In the genomic region with DNA sequence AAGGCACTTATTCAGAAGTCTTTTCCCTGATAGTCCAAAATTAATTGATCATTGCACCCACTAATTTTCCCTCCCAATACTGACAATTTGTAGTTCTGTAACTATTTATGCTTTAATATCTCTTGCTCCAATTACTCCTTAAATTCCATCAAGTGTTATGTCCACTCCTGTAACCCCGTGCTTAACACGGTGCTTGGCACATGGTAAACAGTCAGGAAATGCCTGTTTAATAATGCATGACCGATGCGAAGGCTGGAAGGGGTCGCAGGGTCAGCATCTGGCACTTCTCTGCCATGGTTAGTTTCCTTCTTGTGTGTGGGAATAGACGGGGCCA, we compare ENCODE assay signal across 8 cellular contexts. TPM values are rescaled to one million over a fixed set of nuclear protein-coding genes. Genes with fewer than 3 reads are reported as not detected.
DNase-seq lines count a peak whose midpoint lies in the region; ATAC-seq lines count a peak whose summit lies in the region.

No MANE protein-coding gene starts in this region.

- peaks cover 4% of the 10 kb centered on the region for H3K9me3 Mint-ChIP-seq in activated T-helper 2 cell treated with anti-CD3 and anti-CD28 coated beads, Interferon-gamma antibody, Interleukin-2, Interleukin-4, amounts not matched to agents 10 μg/mL and 5 μg/mL and 100 μg/mL, durations not matched to agents 14 hours and 24 hours and 36 hours
- H3K9me3 Mint-ChIP-seq in stimulated activated naive CD8-positive, alpha-beta T cell treated with anti-CD3 and anti-CD28 coated beads, Interleukin-15, amount 100 ng/mL, for 72 hours: peaks cover 9 to 11% of the 10 kb centered on the region in 2 donors

- H3K36me3 ChIP-seq in iPS-20b (ENCODE audit: insufficient read depth, low read depth, low read length): no peaks in the 10 kb centered on the region

- H3K27me3 Mint-ChIP-seq in activated T-helper 2 cell treated with anti-CD3 and anti-CD28 coated beads, Interferon-gamma antibody, Interleukin-2, Interleukin-4, amounts not matched to agents 10 μg/mL and 5 μg/mL and 100 μg/mL, durations not matched to agents 14 hours and 24 hours and 36 hours (ENCODE audit: low read depth): peaks cover 10% of the 10 kb centered on the region
- H3K27me3 Mint-ChIP-seq in stimulated activated naive CD8-positive, alpha-beta T cell treated with anti-CD3 and anti-CD28 coated beads, Interleukin-15, amount 100 ng/mL, for 72 hours: no peaks in the 10 kb centered on the region

- H3K27ac ChIP-seq in iPS-20b (ENCODE audit: low read length): peak overlapping the region; percentile 18

- H3K9me3 ChIP-seq in iPS-20b (ENCODE audit: insufficient read depth, low read depth, low read length): no peaks in the 10 kb centered on the region

- no peaks in the 10 kb centered on the region for H3K27me3 ChIP-seq in iPS-20b (ENCODE audit: insufficient read depth, low read length)

- peaks cover 6% of the 10 kb centered on the region for H3K4me1 ChIP-seq in iPS-20b (ENCODE audit: insufficient read depth, low read length)

- peak; percentile 56 for DNase-seq in NCI-H2196 (lab: John Stamatoyannopoulos, UW; ENCODE audit: unreplicated experiment)
- no peak for DNase-seq in NCI-H2196 treated with DMSO at 0.1 percent for 48 hours (lab: John Stamatoyannopoulos, UW; ENCODE audit: unreplicated experiment)
- no peak for DNase-seq in activated T-helper 2 cell treated with anti-CD3 and anti-CD28 coated beads, Interferon-gamma antibody, Interleukin-2, Interleukin-4, amounts not matched to agents 10 μg/mL and 5 μg/mL and 100 μg/mL, durations not matched to agents 14 hours and 24 hours and 36 hours (ENCODE audit: low spot score)
- DNase-seq in stimulated activated naive CD8-positive, alpha-beta T cell treated with anti-CD3 and anti-CD28 coated beads, Interleukin-15, amount 100 ng/mL, for 72 hours: no peak
- no peak for DNase-seq in occipital lobe (lab: John Stamatoyannopoulos, UW)

- H3K4me3 Mint-ChIP-seq in activated T-helper 2 cell treated with anti-CD3 and anti-CD28 coated beads, Interferon-gamma antibody, Interleukin-2, Interleukin-4, amounts not matched to agents 10 μg/mL and 5 μg/mL and 100 μg/mL, durations not matched to agents 14 hours and 24 hours and 36 hours (ENCODE audit: low read depth): peak overlapping the region; percentile 85
- H3K4me3 Mint-ChIP-seq in stimulated activated naive CD8-positive, alpha-beta T cell treated with anti-CD3 and anti-CD28 coated beads, Interleukin-15, amount 100 ng/mL, for 72 hours: peak overlapping the region; percentile 91 to 99

- H3K36me3 Mint-ChIP-seq in activated T-helper 2 cell treated with anti-CD3 and anti-CD28 coated beads, Interferon-gamma antibody, Interleukin-2, Interleukin-4, amounts not matched to agents 10 μg/mL and 5 μg/mL and 100 μg/mL, durations not matched to agents 14 hours and 24 hours and 36 hours (ENCODE audit: low read depth): no peaks in the 10 kb centered on the region

- peaks cover 21% of the 10 kb centered on the region for H3K4me1 Mint-ChIP-seq in activated T-helper 2 cell treated with anti-CD3 and anti-CD28 coated beads, Interferon-gamma antibody, Interleukin-2, Interleukin-4, amounts not matched to agents 10 μg/mL and 5 μg/mL and 100 μg/mL, durations not matched to agents 14 hours and 24 hours and 36 hours (ENCODE audit: low read depth)
- peaks cover 16% of the 10 kb centered on the region for H3K4me1 Mint-ChIP-seq in stimulated activated naive CD8-positive, alpha-beta T cell treated with anti-CD3 and anti-CD28 coated beads, Interleukin-15, amount 100 ng/mL, for 72 hours

- ATAC-seq in stimulated activated naive CD8-positive, alpha-beta T cell treated with anti-CD3 and anti-CD28 coated beads, Interleukin-15, amount 100 ng/mL, for 72 hours: no peak
- ATAC-seq in GM18909 (IDR thresholded peaks at IDR 0.05; ENCODE audit: poor library complexity, unreplicated experiment) (no peak), HG02610 (IDR thresholded peaks at IDR 0.05; ENCODE audit: unreplicated experiment) (no peak)

- H3K4me3 ChIP-seq in iPS-20b (ENCODE audit: low read length): peak overlapping the region; percentile 98

- intact Hi-C loops in activated T-helper 2 cell treated with anti-CD3 and anti-CD28 coated beads, Interferon-gamma antibody, Interleukin-2, Interleukin-4, amounts not matched to agents 10 μg/mL and 5 μg/mL and 100 μg/mL, durations not matched to agents 14 hours and 24 hours and 36 hours (cut with micrococcal nuclease): loop anchor here (5.0 kb wide), 2 partner anchors 134 to 386 kb away; partner anchors contain the start of genes HACD2 and PDIA5

- peak overlapping the region; percentile 93 for H3K27ac Mint-ChIP-seq in activated T-helper 2 cell treated with anti-CD3 and anti-CD28 coated beads, Interferon-gamma antibody, Interleukin-2, Interleukin-4, amounts not matched to agents 10 μg/mL and 5 μg/mL and 100 μg/mL, durations not matched to agents 14 hours and 24 hours and 36 hours
- H3K27ac Mint-ChIP-seq in stimulated activated naive CD8-positive, alpha-beta T cell treated with anti-CD3 and anti-CD28 coated beads, Interleukin-15, amount 100 ng/mL, for 72 hours: peak overlapping the region; percentile 98 to 100

- H3K9ac ChIP-seq in iPS-20b (ENCODE audit: low read depth, low read length): peak overlapping the region; percentile 83; the same call in 1 of the 2 replicates

RNA-seq across cellular contexts. Expression of gene SEC22A, which starts 0.6 kb away (rescaled TPM):
- total RNA-seq in activated T-helper 2 cell treated with anti-CD3 and anti-CD28 coated beads, Interferon-gamma antibody, Interleukin-2, Interleukin-4, amounts not matched to agents 10 μg/mL and 5 μg/mL and 100 μg/mL, durations not matched to agents 14 hours and 24 hours and 36 hours: 17.0 and 18.5 TPM in 2 replicates
- 62.2 TPM for total RNA-seq in occipital lobe
